18 cellular contexts compared by ENCODE assay signal in genomic region chr17:73455050-73455687, GRCh38.
DNase-seq lines count a peak whose midpoint lies in the region; ATAC-seq, FAIRE-seq and TF ChIP-seq lines count a peak whose summit lies in the region.
"Had no signal": no experiment of that assay in that cellular context is flagged by ENCODE, and none has a peak within 500 bp of the region (broad histone marks: within the 10 kb centered on the region; RNA-seq: fewer than 3 reads in every experiment).

No MANE protein-coding gene starts in this region.

- FAIRE-seq in urothelium cell line (lab: Jason Lieb, UNC), result peak; percentile 17
- FAIRE-seq: islet of Langerhans, RCC 7860 had no signal

- H3K9me3 ChIP-seq in mucosa of descending colon (no peaks in the 10 kb centered on the region), esophagus squamous epithelium (peaks cover 0 to 7% (median 3%) of the 10 kb centered on the region in 3 donors)
- H3K9me3 ChIP-seq: neutrophil had no signal

- H4K8ac ChIP-seq in mesendoderm (ENCODE audit: low read depth, low read length), result no peak overlapping the region

- TF ChIP-seq CTCF in mucosa of descending colon (IDR thresholded peaks at IDR 0.05) (no peak), esophagus squamous epithelium (IDR thresholded peaks at IDR 0.05) (no peak)

- DNase-seq in NCI-H2081 (lab: John Stamatoyannopoulos, UW) (peak; percentile 53 to 64), NCI-H2081 treated with DMSO at 0.1 percent for 48 hours (lab: John Stamatoyannopoulos, UW) (no peak), amygdala (lab: John Stamatoyannopoulos, UW) (peak in 36 of 56 donors; percentile 3 to 73 (median 32)), mucosa of descending colon (peak in 2 of 3 donors; percentile 41 to 44), urothelium cell line (ENCODE audit: low spot score) (no peak), esophagus squamous epithelium (lab: John Stamatoyannopoulos, UW) (no peak), mesendoderm (no peak)
- DNase-seq in activated CD4-positive, alpha-beta memory T cell treated with anti-CD3 and anti-CD28 coated beads for 36 hours, result no peak
- DNase-seq: activated CD8-positive, alpha-beta T cell treated with anti-CD3 and anti-CD28 coated beads, Interleukin-2, amount 10 ng/mL, durations not matched to agents 7 days and 5 days; CD8-positive, alpha-beta memory T cell; GF-D8; HFFc6; NCI-H446; SW 1271 had no signal

- no peak overlapping the region for H2AK5ac ChIP-seq in mesendoderm (ENCODE audit: low read length)

- H3K9me3 Mint-ChIP-seq in activated CD4-positive, alpha-beta memory T cell treated with anti-CD3 and anti-CD28 coated beads for 36 hours, result peaks cover 6% of the 10 kb centered on the region

- H3K4ac ChIP-seq in mesendoderm (ENCODE audit: low read depth, low read length), result no peak overlapping the region

- H3K9ac ChIP-seq in mesendoderm (ENCODE audit: low read length), result no peak overlapping the region

- H3K36me3 ChIP-seq in mucosa of descending colon (ENCODE audit: low read depth) (no peaks in the 10 kb centered on the region), esophagus squamous epithelium (no peaks in the 10 kb centered on the region), mesendoderm (ENCODE audit: control insufficient read depth, insufficient read depth, low read length) (no peaks in the 10 kb centered on the region)
- H3K36me3 ChIP-seq: neutrophil had no signal

- H3K79me1 ChIP-seq in mesendoderm (ENCODE audit: low read length), result no peaks in the 10 kb centered on the region

- no peak overlapping the region for H3K18ac ChIP-seq in mesendoderm (ENCODE audit: low read length)

- no peak overlapping the region for H2BK15ac ChIP-seq in mesendoderm (replicated peaks; ENCODE audit: low read depth)

- TF ChIP-seq POLR2A in esophagus squamous epithelium (IDR thresholded peaks at IDR 0.05), result no peak

- H3K27ac ChIP-seq in esophagus squamous epithelium (no peak overlapping the region), mesendoderm (ENCODE audit: low read depth, low read length) (no peak overlapping the region)
- H3K27ac ChIP-seq: neutrophil had no signal

- no peaks in the 10 kb centered on the region for H3K36me3 Mint-ChIP-seq in activated CD4-positive, alpha-beta memory T cell treated with anti-CD3 and anti-CD28 coated beads for 36 hours

- H3K27ac Mint-ChIP-seq in activated CD4-positive, alpha-beta memory T cell treated with anti-CD3 and anti-CD28 coated beads for 36 hours, result no peak overlapping the region
- H3K27ac Mint-ChIP-seq: activated CD8-positive, alpha-beta T cell treated with anti-CD3 and anti-CD28 coated beads, Interleukin-2, amount 10 ng/mL, durations not matched to agents 7 days and 5 days; activated T-helper 1 cell treated with anti-CD3 and anti-CD28 coated beads, Interleukin-12 subunit alpha, Interleukin-12 subunit beta, Interleukin-2, Interleukin-4 antibody, amounts not matched to agents 30 ng/mL and 10 ng/mL and 1 ng/mL, durations not matched to agents 14 hours and 24 hours and 36 hours; CD8-positive, alpha-beta memory T cell; HFFc6 had no signal

- POLR2A ChIA-PET in activated CD4-positive, alpha-beta memory T cell treated with anti-CD3 and anti-CD28 coated beads for 36 hours (lab: Charles Lee), result no interaction called here

- H3K4me2 ChIP-seq in mesendoderm (ENCODE audit: low read length), result no peak overlapping the region

- H3K79me2 ChIP-seq in mesendoderm (ENCODE audit: control insufficient read depth, insufficient read depth, low read length), result no peaks in the 10 kb centered on the region

- CTCF ChIA-PET in activated CD4-positive, alpha-beta memory T cell treated with anti-CD3 and anti-CD28 coated beads for 36 hours (lab: Charles Lee), result no interaction called here

- 45% methylated on average over 11 of the region's 21 CpGs; no CpG with 5 or more reads in 1 of the 2 donors for WGBS in esophagus squamous epithelium, 2 donors
- no CpG with 5 or more reads among the region's 21 CpGs for WGBS in mesendoderm (ENCODE audit: extremely low coverage, insufficient coverage, low lambda C conversion rate)

- H4K5ac ChIP-seq in mesendoderm (ENCODE audit: low read length), result no peak overlapping the region

- peak; percentile 79 for ATAC-seq in mucosa of descending colon
- ATAC-seq: activated CD8-positive, alpha-beta T cell treated with anti-CD3 and anti-CD28 coated beads, Interleukin-2, amount 10 ng/mL, durations not matched to agents 7 days and 5 days had no signal

- H3K4me3 Mint-ChIP-seq in activated CD4-positive, alpha-beta memory T cell treated with anti-CD3 and anti-CD28 coated beads for 36 hours, result no peak overlapping the region
- H3K4me3 Mint-ChIP-seq: activated CD8-positive, alpha-beta T cell treated with anti-CD3 and anti-CD28 coated beads, Interleukin-2, amount 10 ng/mL, durations not matched to agents 7 days and 5 days; activated T-helper 1 cell treated with anti-CD3 and anti-CD28 coated beads, Interleukin-12 subunit alpha, Interleukin-12 subunit beta, Interleukin-2, Interleukin-4 antibody, amounts not matched to agents 30 ng/mL and 10 ng/mL and 1 ng/mL, durations not matched to agents 14 hours and 24 hours and 36 hours; CD8-positive, alpha-beta memory T cell; HFFc6 had no signal

- intact Hi-C loops in mucosa of descending colon (cut with DNase I, micrococcal nuclease), result no loop called here
- intact Hi-C loops in esophagus squamous epithelium (cut with DNase I), result no loop called here
- intact Hi-C loops in activated CD4-positive, alpha-beta memory T cell treated with anti-CD3 and anti-CD28 coated beads for 36 hours (cut with micrococcal nuclease), result no loop called here

- H3K56ac ChIP-seq in mesendoderm (ENCODE audit: low read length), result no peak overlapping the region

- H2BK120ac ChIP-seq in mesendoderm (ENCODE audit: low read depth, low read length), result no peak overlapping the region

- H3K27me3 ChIP-seq in esophagus squamous epithelium, result peaks cover 0 to 11% (median 0%) of the 10 kb centered on the region in 4 donors
- H3K27me3 ChIP-seq in mesendoderm (ENCODE audit: insufficient read depth, low read length, poor library complexity), result no peaks in the 10 kb centered on the region
- H3K27me3 ChIP-seq: neutrophil had no signal

- no peak overlapping the region for H2BK5ac ChIP-seq in mesendoderm (ENCODE audit: low read length)

- no peak overlapping the region for H3K23ac ChIP-seq in mesendoderm (ENCODE audit: low read length)

- no peaks in the 10 kb centered on the region for H3K27me3 Mint-ChIP-seq in activated CD4-positive, alpha-beta memory T cell treated with anti-CD3 and anti-CD28 coated beads for 36 hours

- H3K4me1 Mint-ChIP-seq in activated CD4-positive, alpha-beta memory T cell treated with anti-CD3 and anti-CD28 coated beads for 36 hours (ENCODE audit: low read depth), result no peaks in the 10 kb centered on the region
- H3K4me1 Mint-ChIP-seq: CD8-positive, alpha-beta memory T cell had no signal

- no peak overlapping the region for H3K4me3 ChIP-seq in mucosa of descending colon
- H3K4me3 ChIP-seq in esophagus squamous epithelium, result no peak overlapping the region
- no peak overlapping the region for H3K4me3 ChIP-seq in mesendoderm (ENCODE audit: low read length)

- H3K4me1 ChIP-seq in mucosa of descending colon (ENCODE audit: low read depth), result no peaks in the 10 kb centered on the region
- peaks cover 0 to 5% (median 0%) of the 10 kb centered on the region in 3 donors for H3K4me1 ChIP-seq in esophagus squamous epithelium
- H3K4me1 ChIP-seq in mesendoderm (ENCODE audit: control insufficient read depth, low read depth, low read length), result no peaks in the 10 kb centered on the region

Comparison
In these comparisons a context has a peak if more than half of its experiments do, and no peak if none do; other contexts are left out.
1. DNase-seq: peak in NCI-H2081 (2 of 2), amygdala (36 of 56) and mucosa of descending colon (2 of 3); none in NCI-H2081 treated with DMSO at 0.1 percent for 48 hours (single experiment), urothelium cell line (single experiment), esophagus squamous epithelium (single experiment), activated CD4-positive, alpha-beta memory T cell treated with anti-CD3 and anti-CD28 coated beads for 36 hours (single experiment) and mesendoderm (single experiment).